ENCODE assay signal across 1 cellular context in the genomic region with DNA sequence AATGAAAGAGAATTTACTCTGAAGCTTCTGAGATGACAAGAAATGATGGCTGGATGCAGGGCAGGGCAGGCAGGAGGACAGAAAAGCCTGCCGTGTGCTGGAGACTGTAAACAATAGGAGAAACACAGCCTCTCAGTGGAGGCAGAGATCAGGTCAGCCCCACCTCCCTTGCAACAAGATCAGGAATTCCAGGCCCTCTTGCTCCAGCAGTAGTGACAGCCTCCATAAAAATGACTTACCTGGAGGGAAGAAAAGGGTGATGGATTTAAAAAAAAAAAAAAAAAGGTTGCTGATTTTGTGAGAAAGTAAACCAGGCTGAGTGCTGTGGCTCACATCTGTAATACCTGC.
TF ChIP-seq lines count a peak whose summit lies in the region.

No MANE protein-coding gene starts in this region.

TF ChIP-seq in H1, 55 proteins besides CTCF, POLR2A, EP300 and RAD21:
- TF ChIP-seq NRF1 (IDR thresholded peaks at IDR 0.05; ENCODE audit: low read depth, low read length): no peak
- no peak for TF ChIP-seq SIX5 (IDR thresholded peaks at IDR 0.05; ENCODE audit: low read depth, low read length)
